ENCODE assay signal across 8 cellular contexts in genomic region chr4:81466841-81467671, GRCh38. TPM values are rescaled to one million over a fixed set of nuclear protein-coding genes. Genes with fewer than 3 reads are reported as not detected.
DNase-seq lines count a peak whose midpoint lies in the region; ATAC-seq and TF ChIP-seq lines count a peak whose summit lies in the region.

No MANE protein-coding gene starts in this region.

- H3K27me3 Mint-ChIP-seq in activated T-cell treated with anti-CD3 and anti-CD28 coated beads, Interleukin-2, amount 50 U/mL, for 72 hours (ENCODE audit: low read depth) = no peaks in the 10 kb centered on the region
- H3K27me3 Mint-ChIP-seq in osteocyte (ENCODE audit: unreplicated experiment) = peaks cover 46% of the 10 kb centered on the region

- peaks cover 12% of the 10 kb centered on the region for H3K4me1 ChIP-seq in OCI-LY3 (ENCODE audit: low read length)
- no peaks in the 10 kb centered on the region for H3K4me1 ChIP-seq in uterus

- TF ChIP-seq CTCF in OCI-LY3 (IDR thresholded peaks at IDR 0.05; ENCODE audit: low read depth, low read length) (peak; percentile 93), osteocyte (IDR thresholded peaks at IDR 0.05) (peak; percentile 90), uterus (IDR thresholded peaks at IDR 0.05) (peak; percentile 86 to 95 (median 90))

- no peak overlapping the region for H3K27ac Mint-ChIP-seq in activated T-cell treated with anti-CD3 and anti-CD28 coated beads, Interleukin-2, amount 50 U/mL, for 72 hours
- H3K27ac Mint-ChIP-seq in osteocyte (ENCODE audit: unreplicated experiment) = no peak overlapping the region

- no peaks in the 10 kb centered on the region for H3K27me3 ChIP-seq in OCI-LY3 (ENCODE audit: low read depth, low read length)
- no peaks in the 10 kb centered on the region for H3K27me3 ChIP-seq in uterus

- H3K4me2 ChIP-seq in OCI-LY3 (ENCODE audit: low read length) = no peak overlapping the region

- H3K4me3 Mint-ChIP-seq in activated T-cell treated with anti-CD3 and anti-CD28 coated beads, Interleukin-2, amount 50 U/mL, for 72 hours = no peak overlapping the region
- no peak overlapping the region for H3K4me3 Mint-ChIP-seq in osteocyte (ENCODE audit: unreplicated experiment)

- peaks cover 44% of the 10 kb centered on the region for H3K79me2 ChIP-seq in OCI-LY3 (ENCODE audit: low read length)

- H3K9ac ChIP-seq in OCI-LY3 (ENCODE audit: low read length) = no peak overlapping the region

- no peak for ATAC-seq in activated T-cell treated with anti-CD3 and anti-CD28 coated beads, Interleukin-2, amount 50 U/mL, for 72 hours (replicated peaks in 1 of 2)

- H3K4me3 ChIP-seq in OCI-LY3 (ENCODE audit: low read length) (no peak overlapping the region), uterus (no peak overlapping the region)

- peaks cover 0 to 1% of the 10 kb centered on the region in 2 donors for H3K36me3 Mint-ChIP-seq in activated T-cell treated with anti-CD3 and anti-CD28 coated beads, Interleukin-2, amount 50 U/mL, for 72 hours (ENCODE audit: insufficient read depth in 2 of 2)
- no peaks in the 10 kb centered on the region for H3K36me3 Mint-ChIP-seq in osteocyte (ENCODE audit: unreplicated experiment)

- no peak overlapping the region for H2AFZ ChIP-seq in OCI-LY3 (ENCODE audit: low read depth, low read length)

- H3K9me3 Mint-ChIP-seq in activated T-cell treated with anti-CD3 and anti-CD28 coated beads, Interleukin-2, amount 50 U/mL, for 72 hours = no peaks in the 10 kb centered on the region
- no peaks in the 10 kb centered on the region for H3K9me3 Mint-ChIP-seq in osteocyte (ENCODE audit: unreplicated experiment)

- H3K36me3 ChIP-seq in OCI-LY3 (replicated peaks; ENCODE audit: low read depth, low read length) (no peaks in the 10 kb centered on the region), uterus (no peaks in the 10 kb centered on the region)

- H3K9me3 ChIP-seq in OCI-LY3 (ENCODE audit: insufficient read depth, low read length) (no peaks in the 10 kb centered on the region), uterus (no peaks in the 10 kb centered on the region)

- H3K4me1 Mint-ChIP-seq in activated T-cell treated with anti-CD3 and anti-CD28 coated beads, Interleukin-2, amount 50 U/mL, for 72 hours (ENCODE audit: low read depth) = peaks cover 60% of the 10 kb centered on the region
- H3K4me1 Mint-ChIP-seq in osteocyte (ENCODE audit: unreplicated experiment) = peaks cover 6% of the 10 kb centered on the region

- intact Hi-C loops in uterus (cut with DNase I; ENCODE audit: low total_unique reads) = no loop called here

- TF ChIP-seq POLR2A in uterus (IDR thresholded peaks at IDR 0.05) = no peak

- H4K20me1 ChIP-seq in OCI-LY3 (ENCODE audit: insufficient read depth, low read length) = no peaks in the 10 kb centered on the region; the same call in 1 of the 2 replicates

- H3K27ac ChIP-seq in OCI-LY3 (ENCODE audit: low read length) (no peak overlapping the region), uterus (no peak overlapping the region)

- DNase-seq in COLO829 (ENCODE audit: low spot score) (peak; percentile 54), HUDEP-2 (lab: John Stamatoyannopoulos, UW; ENCODE audit: unreplicated experiment in 76 of 76) (peak in 60 of 76 experiments; percentile 1 to 77 (median 41)), fibroblast of peridontal ligament (ENCODE audit: extremely low read depth) (peak; percentile 79), osteocyte (ENCODE audit: extremely low spot score, unreplicated experiment) (no peak), uterus (peak; percentile 34 to 72), GM19238 (ENCODE audit: insufficient read length, low spot score) (no peak)
- peak; percentile 73 to 77 for DNase-seq in activated T-cell treated with anti-CD3 and anti-CD28 coated beads, Interleukin-2, amount 50 U/mL, for 72 hours

RNA-seq across cellular contexts. Expression of gene RASGEF1B, which starts 4.7 kb away (rescaled TPM):
- 1 to 10 TPM; 7.3 to 8.6 TPM for total RNA-seq in activated T-cell treated with anti-CD3 and anti-CD28 coated beads, Interleukin-2, amount 50 U/mL, for 72 hours
- total RNA-seq in osteocyte = 0.64 and 0.84 TPM in 2 replicates
- 10 to 100 TPM in 2 of 4 donors, 1 to 10 TPM in 1, under 1 TPM in 1; 0.77 to 25.9 (median 12.2) TPM for total RNA-seq in uterus

Comparison
In these comparisons a context has a peak if more than half of its experiments do, and no peak if none do; other contexts are left out.
1. DNase-seq: peak in COLO829 (single experiment), HUDEP-2 (60 of 76), activated T-cell treated with anti-CD3 and anti-CD28 coated beads, Interleukin-2, amount 50 U/mL, for 72 hours (2 of 2), fibroblast of peridontal ligament (single experiment) and uterus (2 of 2); none in osteocyte (single experiment) and GM19238 (single experiment).
2. Peak in every context shown above with its lines, with median percentiles within 50 percentile points of each other: CTCF ChIP-seq.